ENCODE assay signal across 1 cellular context in the genomic region with DNA sequence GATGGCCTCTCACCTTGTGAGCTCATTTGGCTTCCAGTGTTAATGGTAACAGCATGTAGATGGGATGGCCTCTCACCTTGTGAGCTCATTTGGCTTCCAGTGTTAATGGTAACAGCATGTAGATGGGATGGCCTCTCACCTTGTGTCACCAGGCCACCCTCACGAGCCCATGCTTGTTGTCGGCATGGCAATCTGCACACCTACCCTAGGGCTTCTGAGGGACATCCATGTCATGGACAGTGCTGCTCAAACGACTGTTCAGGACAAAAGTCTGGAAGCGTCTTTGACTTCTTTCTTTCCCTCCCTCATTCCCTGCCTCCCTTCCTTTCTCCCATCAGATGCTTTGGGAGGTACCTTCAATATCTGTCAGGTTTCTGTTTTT. TPM values are rescaled to one million over a fixed set of nuclear protein-coding genes. Genes with fewer than 3 reads are reported as not detected.
"Had no signal": no experiment of that assay in that cellular context is flagged by ENCODE, and none has a peak within 500 bp of the region (broad histone marks: within the 10 kb centered on the region; RNA-seq: fewer than 3 reads in every experiment).

No MANE protein-coding gene starts in this region.

RNA-seq across cellular contexts. Expression of gene RSAD2, which starts 58.1 kb away (rescaled TPM):
- total RNA-seq: SJSA1 had no signal
